8 cellular contexts compared by ENCODE assay signal in genomic region chr6:26104457-26105108, GRCh38. TPM values are rescaled to one million over a fixed set of nuclear protein-coding genes. Genes with fewer than 3 reads are reported as not detected.
DNase-seq lines count a peak whose midpoint lies in the region; ATAC-seq and TF ChIP-seq lines count a peak whose summit lies in the region.

No MANE protein-coding gene starts in this region.

- H3K9ac ChIP-seq in KMS-11, result peak overlapping the region; percentile 85

- H3K27ac Mint-ChIP-seq in type B pancreatic cell, result peak overlapping the region; percentile 99

- no peaks in the 10 kb centered on the region for H3K9me3 Mint-ChIP-seq in type B pancreatic cell

- H3K4me3 Mint-ChIP-seq in type B pancreatic cell, result peak overlapping the region; percentile 95

- TF ChIP-seq POLR2A in body of pancreas (IDR thresholded peaks at IDR 0.05), result no peak
- TF ChIP-seq POLR2A in right lobe of liver (IDR thresholded peaks at IDR 0.05), result no peak

- peaks cover 6% of the 10 kb centered on the region for H3K27me3 Mint-ChIP-seq in type B pancreatic cell

- WGBS in body of pancreas, 2 donors, result 25 to 33% methylated on average over 20 to 22 of the region's 22 CpGs
- 16% methylated on average over 19 of the region's 22 CpGs for WGBS in right lobe of liver (ENCODE audit: insufficient coverage, low coverage, low lambda C conversion rate, missing lambda C conversion rate)

- peak overlapping the region; percentile 83; the same call in 1 of the 2 replicates for H3K4me2 ChIP-seq in KMS-11

- TF ChIP-seq CTCF in KMS-11 (conservative IDR thresholded peaks at IDR 0.05; ENCODE audit: low read depth, low read length), result 0 out of 2 replicates have a peak, but pooled peaks have one; percentile 13
- TF ChIP-seq CTCF in body of pancreas (IDR thresholded peaks at IDR 0.05), result no peak
- TF ChIP-seq CTCF in right lobe of liver (IDR thresholded peaks at IDR 0.05), result no peak
- TF ChIP-seq CTCF in type B pancreatic cell (conservative IDR thresholded peaks at IDR 0.05), result no peak

- DNase-seq in body of pancreas (peak in 2 of 4 donors; percentile 26 to 36), right lobe of liver (peak; percentile 72 to 84 (median 81)), type B pancreatic cell (ENCODE audit: extremely low spot score, unreplicated experiment) (no peak), NCI-H1105 (lab: John Stamatoyannopoulos, UW) (no peak)

- intact Hi-C loops in body of pancreas (cut with DNase I) (no loop called here), right lobe of liver (cut with DNase I) (loop anchor here in 1 of 2 donors (5.0 kb wide), 1 partner anchor 42 kb away; no protein-coding TSS in a partner anchor)

- H3K27ac ChIP-seq in KMS-11 (peak overlapping the region; percentile 91), body of pancreas (peak overlapping the region; percentile 71 to 91 (median 86)), right lobe of liver (peak overlapping the region; percentile 75 to 90 (median 82))

- H3K27me3 ChIP-seq in KMS-11 (ENCODE audit: insufficient read depth, low read depth) (no peaks in the 10 kb centered on the region), body of pancreas (no peaks in the 10 kb centered on the region), right lobe of liver (no peaks in the 10 kb centered on the region)

- H3K4me1 ChIP-seq in KMS-11 (ENCODE audit: low read depth, poor library complexity, severe bottlenecking) (peaks cover 10% of the 10 kb centered on the region), body of pancreas (peaks cover 16% of the 10 kb centered on the region), right lobe of liver (peaks cover 0 to 10% (median 4%) of the 10 kb centered on the region in 4 donors)

- H3K9me3 ChIP-seq in body of pancreas, result no peaks in the 10 kb centered on the region
- H3K9me3 ChIP-seq in right lobe of liver, result no peaks in the 10 kb centered on the region

- peak overlapping the region; percentile 3; the same call in 1 of the 2 replicates for H2AFZ ChIP-seq in KMS-11 (ENCODE audit: low read depth)

- no peaks in the 10 kb centered on the region for H3K79me2 ChIP-seq in KMS-11 (ENCODE audit: insufficient read depth, low read depth)

- H3K36me3 Mint-ChIP-seq in type B pancreatic cell, result no peaks in the 10 kb centered on the region

- H4K20me1 ChIP-seq in KMS-11 (ENCODE audit: insufficient read depth), result no peaks in the 10 kb centered on the region

- H3K4me3 ChIP-seq in KMS-11 (IDR thresholded peaks at IDR 0.05; ENCODE audit: insufficient read depth, low read depth, low read length) (no peak overlapping the region), body of pancreas (no peak overlapping the region), right lobe of liver (peak overlapping the region; percentile 27 to 57 (median 52))

- H3K36me3 ChIP-seq in KMS-11 (ENCODE audit: insufficient read depth), result no peaks in the 10 kb centered on the region
- no peaks in the 10 kb centered on the region for H3K36me3 ChIP-seq in body of pancreas (replicated peaks in 1 of 2; ENCODE audit: insufficient read depth in 1 of 2, low read depth in 2 of 2)
- H3K36me3 ChIP-seq in right lobe of liver, result no peaks in the 10 kb centered on the region

- H3K4me1 Mint-ChIP-seq in type B pancreatic cell (ENCODE audit: unreplicated experiment), result peaks cover 13% of the 10 kb centered on the region

- peak; percentile 10 for ATAC-seq in GM19351 (IDR thresholded peaks at IDR 0.05; ENCODE audit: unreplicated experiment)
- no peak for ATAC-seq in body of pancreas
- ATAC-seq in right lobe of liver, result peak; percentile 69 to 84 (median 74)
- ATAC-seq in GM21381 (IDR thresholded peaks at IDR 0.05; ENCODE audit: unreplicated experiment), result no peak
- ATAC-seq in HG03045 (IDR thresholded peaks at IDR 0.05; ENCODE audit: unreplicated experiment), result no peak

RNA-seq across cellular contexts. Expression of gene HFE, which starts 17.4 kb away (rescaled TPM):
- 1 to 10 TPM; 2.0 to 5.4 TPM for total RNA-seq in body of pancreas
- total RNA-seq in right lobe of liver, result 10 to 100 TPM in 5 of 6 experiments, 1 to 10 TPM in 1; 8.9 to 20.7 (median 15.8) TPM
- 2.2 and 2.6 TPM in 2 replicates for total RNA-seq in type B pancreatic cell (ENCODE audit: low replicate concordance)

Comparison
In these comparisons a context has a peak if more than half of its experiments do, and no peak if none do; other contexts are left out.
1. ATAC-seq: peak in GM19351 (single experiment) and right lobe of liver (4 of 4); none in body of pancreas (single experiment), GM21381 (single experiment) and HG03045 (single experiment).
2. H3K4me3 ChIP-seq: peak in right lobe of liver (3 of 3); none in KMS-11 (single experiment) and body of pancreas (0 of 2).
3. DNase-seq: peak in right lobe of liver (3 of 3); none in type B pancreatic cell (single experiment) and NCI-H1105 (single experiment).
4. Peak in every context shown above with its lines, with median percentiles within 50 percentile points of each other: H3K27ac ChIP-seq.